ENCODE assay signal across 24 cellular contexts in genomic region chr9:134041649-134041962, GRCh38. TPM values are rescaled to one million over a fixed set of nuclear protein-coding genes. Genes with fewer than 3 reads are reported as not detected.
DNase-seq lines count a peak whose midpoint lies in the region; ATAC-seq and TF ChIP-seq lines count a peak whose summit lies in the region.
"Had no signal": no experiment of that assay in that cellular context is flagged by ENCODE, and none has a peak within 500 bp of the region (broad histone marks: within the 10 kb centered on the region; RNA-seq: fewer than 3 reads in every experiment).

No MANE protein-coding gene starts in this region.

- H3K27ac ChIP-seq in heart left ventricle (no peak overlapping the region), right cardiac atrium (ENCODE audit: low read length) (no peak overlapping the region)
- H3K27ac ChIP-seq: BLaER1 had no signal

- TF ChIP-seq CTCF in heart left ventricle (IDR thresholded peaks at IDR 0.05) (no peak), neural crest cell (conservative IDR thresholded peaks at IDR 0.05) (no peak)

- ATAC-seq in heart left ventricle (peak in 1 of 4 donors; percentile 8), left cardiac atrium (no peak), right cardiac atrium (no peak), left lobe of liver (no peak)
- ATAC-seq: GM23338 had no signal

- peaks cover 37% of the 10 kb centered on the region for H3K36me3 Mint-ChIP-seq in neural crest cell (ENCODE audit: low read depth)

- peaks cover 6% of the 10 kb centered on the region for H3K9me3 Mint-ChIP-seq in neural crest cell
- H3K9me3 Mint-ChIP-seq: CD4-positive, alpha-beta T cell; GM23338; HFFc6 had no signal

- H3K4me3 Mint-ChIP-seq in neural crest cell, result no peak overlapping the region
- H3K4me3 Mint-ChIP-seq: CD4-positive, alpha-beta T cell; GM23338; HFFc6 had no signal

- H3K4me1 ChIP-seq in heart left ventricle (peaks cover 0 to 4% (median 0%) of the 10 kb centered on the region in 12 donors), right cardiac atrium (ENCODE audit: control insufficient read depth, insufficient read depth, low read length) (no peaks in the 10 kb centered on the region)
- H3K4me1 ChIP-seq: BLaER1, HAP-1 had no signal

- DNase-seq in heart left ventricle (peak in 3 of 5 donors; percentile 16 to 48 (median 16)), left cardiac atrium (no peak), right cardiac atrium (peak in 2 of 3 donors; percentile 40 to 60), neural crest cell (ENCODE audit: low read depth, low spot score) (no peak), left lobe of liver (ENCODE audit: low spot score) (no peak)
- DNase-seq in NK-92 treated with Interleukin-12 subunit alpha and Interleukin-12 subunit beta, amount 100 ng/mL, for 24 hours (lab: John Stamatoyannopoulos, UW), result no peak
- no peak for DNase-seq in activated T-cell treated with anti-CD3 and anti-CD28 coated beads, Interleukin-2, amount 50 U/mL, for 48 hours
- DNase-seq: CD4-positive, alpha-beta T cell; HFFc6; IMR-90; KG1; MM.1S; NCI-H1048; NCI-H1417; NCI-H1694; NCI-H2029 treated with DMSO at 0.1 percent for 48 hours; NCI-H446 treated with DMSO at 0.1 percent for 48 hours; NCI-H526; NCI-H82; RPMI8226 had no signal

- H3K9me3 ChIP-seq in heart left ventricle, result peaks cover 0 to 27% (median 10%) of the 10 kb centered on the region in 12 donors
- H3K9me3 ChIP-seq in right cardiac atrium (ENCODE audit: control insufficient read depth, low read length), result no peaks in the 10 kb centered on the region
- H3K9me3 ChIP-seq: BLaER1, HAP-1, SK-N-SH had no signal

- H3K27me3 Mint-ChIP-seq in neural crest cell (ENCODE audit: low read depth), result no peaks in the 10 kb centered on the region
- H3K27me3 Mint-ChIP-seq: CD4-positive, alpha-beta T cell had no signal

- no peak overlapping the region for H3K4me3 ChIP-seq in heart left ventricle
- H3K4me3 ChIP-seq in right cardiac atrium (ENCODE audit: low read length), result no peak overlapping the region
- H3K4me3 ChIP-seq: BLaER1, GM23338, HAP-1 had no signal

- H3K36me3 ChIP-seq in heart left ventricle, result peaks cover 3 to 99% (median 83%) of the 10 kb centered on the region in 9 donors

- H3K4me1 Mint-ChIP-seq in neural crest cell, result no peaks in the 10 kb centered on the region
- H3K4me1 Mint-ChIP-seq: GM23338 had no signal

- no peaks in the 10 kb centered on the region for H3K27me3 ChIP-seq in heart left ventricle
- no peaks in the 10 kb centered on the region for H3K27me3 ChIP-seq in right cardiac atrium (ENCODE audit: control insufficient read depth, insufficient read depth)
- H3K27me3 ChIP-seq: BLaER1 had no signal

- H3K27ac Mint-ChIP-seq in neural crest cell (ENCODE audit: unreplicated experiment), result peak overlapping the region; percentile 93
- H3K27ac Mint-ChIP-seq: CD4-positive, alpha-beta T cell; GM23338; HFFc6 had no signal

- TF ChIP-seq POLR2A in heart left ventricle (IDR thresholded peaks at IDR 0.05), result no peak

- intact Hi-C loops in heart left ventricle (cut with DNase I), result no loop called here
- intact Hi-C loops in left cardiac atrium (cut with DNase I), result no loop called here
- intact Hi-C loops in right cardiac atrium (cut with DNase I), result no loop called here

- 91 to 96% (median 93%) methylated on average over 9 to 16 of the region's 16 CpGs for WGBS in heart left ventricle, 4 donors
- 92% methylated on average over 16 of the region's 16 CpGs for WGBS in right cardiac atrium

RNA-seq across cellular contexts. Expression of gene BRD3OS, which starts 16.3 kb away (rescaled TPM):
- 10 to 100 TPM in 4 of 9 donors, 1 to 10 TPM in 5; 5.3 to 13.8 (median 9.3) TPM for total RNA-seq in heart left ventricle
- 1 to 10 TPM; 1.8 to 8.9 TPM for polyA plus RNA-seq in heart left ventricle
- total RNA-seq in left cardiac atrium, result 1 to 10 TPM; 7.0 to 7.9 TPM
- 10 to 100 TPM in 3 of 4 donors, 1 to 10 TPM in 1; 9.2 to 12.1 (median 11.2) TPM for total RNA-seq in right cardiac atrium
- 4.7 TPM for polyA plus RNA-seq in right cardiac atrium
- 25.9 and 30.7 TPM in 2 replicates for total RNA-seq in neural crest cell
- 7.6 TPM for total RNA-seq in left lobe of liver

RNA-seq across cellular contexts. Expression of gene BRD3, which starts 26.2 kb away (rescaled TPM):
- total RNA-seq in heart left ventricle, result 10 to 100 TPM; 14.0 to 37.3 (median 29.3) TPM
- 10 to 100 TPM; 10.3 to 10.9 TPM for polyA plus RNA-seq in heart left ventricle
- total RNA-seq in left cardiac atrium, result 10 to 100 TPM; 25.5 to 28.0 TPM
- total RNA-seq in right cardiac atrium, result 10 to 100 TPM; 27.4 to 37.3 (median 31.5) TPM
- polyA plus RNA-seq in right cardiac atrium, result 13.0 TPM
- total RNA-seq in neural crest cell, result 73.2 and 77.6 TPM in 2 replicates
- 24.6 TPM for total RNA-seq in left lobe of liver

RNA-seq across cellular contexts. Expression of gene VAV2, which starts 49.5 kb away (rescaled TPM):
- total RNA-seq in heart left ventricle (1 to 10 TPM; 3.4 to 9.9 (median 5.3) TPM), left cardiac atrium (1 to 10 TPM; 8.3 to 9.6 TPM), right cardiac atrium (10 to 100 TPM in 1 of 4 donors, 1 to 10 TPM in 3; 6.3 to 11.4 (median 8.2) TPM), neural crest cell (40.6 and 47.0 TPM in 2 replicates), left lobe of liver (34.8 TPM)
- polyA plus RNA-seq in heart left ventricle (1 to 10 TPM; 3.3 to 6.5 TPM), right cardiac atrium (4.7 TPM)

Comparison
In these comparisons a context has a peak if more than half of its experiments do, and no peak if none do; other contexts are left out.
1. DNase-seq: peak in heart left ventricle (3 of 5) and right cardiac atrium (2 of 3); none in left cardiac atrium (single experiment), neural crest cell (single experiment), NK-92 treated with Interleukin-12 subunit alpha and Interleukin-12 subunit beta, amount 100 ng/mL, for 24 hours (single experiment), activated T-cell treated with anti-CD3 and anti-CD28 coated beads, Interleukin-2, amount 50 U/mL, for 48 hours (0 of 2) and left lobe of liver (single experiment).